14 cellular contexts compared by ENCODE assay signal in the genomic region with DNA sequence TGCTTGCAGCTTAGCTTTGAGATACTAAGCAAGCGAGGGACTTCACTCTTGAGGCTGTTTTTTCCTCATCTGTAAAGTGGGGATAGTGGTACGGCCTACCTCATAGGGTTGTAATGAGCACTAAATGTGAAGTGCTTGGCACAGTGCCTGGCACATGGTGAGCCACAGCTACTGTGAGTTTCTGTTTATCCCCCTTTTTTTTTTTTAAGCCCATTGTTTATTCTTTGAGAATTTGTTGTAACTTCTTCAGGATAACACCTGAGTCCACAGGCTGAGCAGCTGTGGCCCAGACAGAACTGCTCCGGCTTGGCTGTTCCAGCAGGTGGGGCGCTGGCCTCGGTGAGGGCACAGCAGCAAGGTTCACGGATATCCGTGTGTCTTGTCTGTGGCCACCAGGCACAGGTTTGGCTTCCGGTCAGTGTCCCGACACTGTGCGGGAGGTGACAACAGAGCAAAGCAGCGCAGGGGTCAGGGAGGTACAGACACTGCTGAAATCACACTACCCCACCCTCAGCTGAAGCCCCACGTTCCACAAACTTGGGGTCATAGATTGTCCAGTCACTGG. TPM values are rescaled to one million over a fixed set of nuclear protein-coding genes. Genes with fewer than 3 reads are reported as not detected.
DNase-seq lines count a peak whose midpoint lies in the region; ATAC-seq, FAIRE-seq and TF ChIP-seq lines count a peak whose summit lies in the region.
"Had no signal": no experiment of that assay in that cellular context is flagged by ENCODE, and none has a peak within 500 bp of the region (broad histone marks: within the 10 kb centered on the region; RNA-seq: fewer than 3 reads in every experiment).

No MANE protein-coding gene starts in this region.

- no peak for ATAC-seq in activated T-helper 17 cell treated with anti-CD3 and anti-CD28 coated beads, Interleukin-2, amount 50 U/mL, for 72 hours (replicated peaks)
- ATAC-seq in HepG2 = no peak; the same call in 2 of the 3 replicates

- H3K9me3 ChIP-seq in HepG2 (ENCODE audit: low read length) (no peaks in the 10 kb centered on the region), vagina (no peaks in the 10 kb centered on the region)
- H3K9me3 ChIP-seq: ovary had no signal

- intact Hi-C loops in HepG2 (cut with micrococcal nuclease; ENCODE audit: unreplicated experiment) (no loop called here), vagina (cut with DNase I) (no loop called here)

- H3K4me2 ChIP-seq in HepG2 (ENCODE audit: low read depth, low read length) = no peak overlapping the region

- peaks cover 28% of the 10 kb centered on the region for H3K4me1 ChIP-seq in HepG2 (ENCODE audit: insufficient read depth, low read length)
- peaks cover 1% of the 10 kb centered on the region for H3K4me1 ChIP-seq in vagina

- in situ Hi-C loops in HepG2 (cut with HindIII; ENCODE audit: extremely low pct_ligation_motif_present, low pct_unique_long_range_greater_than_20kb) = no loop called here

- H2AFZ ChIP-seq in HepG2 (ENCODE audit: low read length) = no peak overlapping the region

- DNase-seq in activated naive CD4-positive, alpha-beta T cell treated with anti-CD3 and anti-CD28 coated beads, Interleukin-2, amount 10 ng/mL, durations not matched to agents 7 days and 5 days = no peak
- DNase-seq in activated naive CD4-positive, alpha-beta T cell treated with Interleukin-2 at 50 U/mL for 16 hours = no peak
- DNase-seq in HepG2 (ENCODE audit: low spot score) = no peak
- DNase-seq in vagina (ENCODE audit: extremely low spot score in 2 of 2) = no peak
- no peak for DNase-seq in NCI-H69 (lab: John Stamatoyannopoulos, UW)
- DNase-seq in DMS79 treated with DMSO at 0.1 percent for 48 hours (lab: John Stamatoyannopoulos, UW) = no peak
- no peak for DNase-seq in NCI-H748 treated with DMSO at 0.1 percent for 48 hours (lab: John Stamatoyannopoulos, UW)
- DNase-seq: activated CD4-positive, CD25-positive, alpha-beta regulatory T cell treated with anti-CD3 and anti-CD28 coated beads, Interleukin-2, amount 50 U/mL, for 72 hours; activated effector memory CD4-positive, alpha-beta T cell treated with anti-CD3 and anti-CD28 coated beads, Interleukin-2, amount 50 U/mL, for 16 hours; cerebellar nuclear complex; mesenchymal stem cell had no signal

- H3K27ac Mint-ChIP-seq in activated naive CD4-positive, alpha-beta T cell treated with anti-CD3 and anti-CD28 coated beads, Interleukin-2, amount 10 ng/mL, durations not matched to agents 7 days and 5 days = peak overlapping the region; percentile 91
- peak overlapping the region; percentile 89 for H3K27ac Mint-ChIP-seq in activated T-helper 17 cell treated with anti-CD3 and anti-CD28 coated beads, Interleukin-2, amount 50 U/mL, for 72 hours

- peaks cover 30% of the 10 kb centered on the region for H4K20me1 ChIP-seq in HepG2 (ENCODE audit: insufficient read depth, low read length)

- H3K79me2 ChIP-seq in HepG2 (ENCODE audit: insufficient read depth, low read length) = peaks cover 24% of the 10 kb centered on the region

- POLR2A ChIA-PET in HepG2 (lab: Yijun Ruan, JAX) = interaction anchor here (0.7 to 3.8 kb wide), 3 partner anchors 10 to 164 kb away, joined by 3 to 15 read pairs (median 4); partner anchors contain the start of genes AEN, MRPL46 and MRPS11

- no peaks in the 10 kb centered on the region for H3K27me3 Mint-ChIP-seq in activated naive CD4-positive, alpha-beta T cell treated with anti-CD3 and anti-CD28 coated beads, Interleukin-2, amount 10 ng/mL, durations not matched to agents 7 days and 5 days
- H3K27me3 Mint-ChIP-seq in activated T-helper 17 cell treated with anti-CD3 and anti-CD28 coated beads, Interleukin-2, amount 50 U/mL, for 72 hours = no peaks in the 10 kb centered on the region

- whole genome bisulfite sequencing in HepG2 (ENCODE audit: low lambda C conversion rate) = 96% methylated on average over 9 of the region's 12 CpGs

- no peaks in the 10 kb centered on the region for H3K9me3 Mint-ChIP-seq in activated naive CD4-positive, alpha-beta T cell treated with anti-CD3 and anti-CD28 coated beads, Interleukin-2, amount 10 ng/mL, durations not matched to agents 7 days and 5 days
- H3K9me3 Mint-ChIP-seq in activated T-helper 17 cell treated with anti-CD3 and anti-CD28 coated beads, Interleukin-2, amount 50 U/mL, for 72 hours = no peaks in the 10 kb centered on the region

- no peak for TF ChIP-seq EP300 in HepG2 (IDR thresholded peaks at IDR 0.05; ENCODE audit: low read depth in 2 of 2, low read length in 2 of 2)
- no peak for TF ChIP-seq EP300 in HepG2 (CRISPR knock-in tag; IDR thresholded peaks at IDR 0.05; ENCODE audit: borderline replicate concordance)

- BruUV-seq in HepG2 (replicated peaks; lab: Mats Ljungman, UMichigan) = no TSS peak

- H3K9ac ChIP-seq in HepG2 (ENCODE audit: insufficient read depth, low read depth, low read length) = no peak overlapping the region

- TF ChIP-seq RAD21 in HepG2 (CRISPR knock-in tag; IDR thresholded peaks at IDR 0.05) = no peak

- H3K4me3 ChIP-seq in HepG2 (replicated peaks in 1 of 3; ENCODE audit: insufficient read depth in 1 of 3, low read depth in 2 of 3, low read length in 3 of 3) = no peak overlapping the region
- H3K4me3 ChIP-seq in vagina = no peak overlapping the region
- H3K4me3 ChIP-seq: ovary had no signal

- TF ChIP-seq CTCF in HepG2 (CRISPR knock-in tag; IDR thresholded peaks at IDR 0.05) (no peak), vagina (IDR thresholded peaks at IDR 0.05) (no peak)

- CTCF ChIA-PET in activated naive CD4-positive, alpha-beta T cell treated with anti-CD3 and anti-CD28 coated beads, Interleukin-2, amount 10 ng/mL, durations not matched to agents 7 days and 5 days (lab: Charles Lee) = interaction anchor here (1.0 to 1.6 kb wide), 2 partner anchors 18 to 32 kb away, joined by 3 read pairs; no protein-coding TSS in a partner anchor
- CTCF ChIA-PET in HepG2 (lab: Yijun Ruan, JAX; ENCODE audit: low intra/inter-chr PET ratio, low total read pairs) = no interaction called here

- H3K4me1 Mint-ChIP-seq in activated naive CD4-positive, alpha-beta T cell treated with anti-CD3 and anti-CD28 coated beads, Interleukin-2, amount 10 ng/mL, durations not matched to agents 7 days and 5 days = peaks cover 96% of the 10 kb centered on the region
- H3K4me1 Mint-ChIP-seq in activated T-helper 17 cell treated with anti-CD3 and anti-CD28 coated beads, Interleukin-2, amount 50 U/mL, for 72 hours = peaks cover 44% of the 10 kb centered on the region

- no peak overlapping the region for H3K4me3 Mint-ChIP-seq in activated naive CD4-positive, alpha-beta T cell treated with anti-CD3 and anti-CD28 coated beads, Interleukin-2, amount 10 ng/mL, durations not matched to agents 7 days and 5 days
- H3K4me3 Mint-ChIP-seq in activated T-helper 17 cell treated with anti-CD3 and anti-CD28 coated beads, Interleukin-2, amount 50 U/mL, for 72 hours = peak overlapping the region; percentile 71

- TF ChIP-seq POLR2A in HepG2 (IDR thresholded peaks at IDR 0.05; ENCODE audit: insufficient read depth in 1 of 2, low read depth in 2 of 2, low read length in 2 of 2) = no peak
- TF ChIP-seq POLR2A in vagina (IDR thresholded peaks at IDR 0.05) = no peak

- H3K27ac ChIP-seq in HepG2 (ENCODE audit: extremely low read length, insufficient read depth, low read length) = no peak overlapping the region
- peak overlapping the region; percentile 11 for H3K27ac ChIP-seq in vagina
- H3K27ac ChIP-seq: ovary had no signal

- no peak for FAIRE-seq in HepG2 (lab: Jason Lieb, UNC)
- FAIRE-seq: G401.6 had no signal

- peaks cover 80% of the 10 kb centered on the region for H3K36me3 Mint-ChIP-seq in activated naive CD4-positive, alpha-beta T cell treated with anti-CD3 and anti-CD28 coated beads, Interleukin-2, amount 10 ng/mL, durations not matched to agents 7 days and 5 days
- peaks cover 100% of the 10 kb centered on the region for H3K36me3 Mint-ChIP-seq in activated T-helper 17 cell treated with anti-CD3 and anti-CD28 coated beads, Interleukin-2, amount 50 U/mL, for 72 hours (ENCODE audit: low read depth)

- H3K36me3 ChIP-seq in HepG2 (replicated peaks in 1 of 2; ENCODE audit: control insufficient read depth in 1 of 2, insufficient read depth in 2 of 2, low read length in 2 of 2) (peaks cover 38 to 64% of the 10 kb centered on the region in 2 experiments), vagina (peaks cover 0 to 54% of the 10 kb centered on the region in 2 donors)
- H3K36me3 ChIP-seq: ovary had no signal

- H3K27me3 ChIP-seq in HepG2 (ENCODE audit: control insufficient read depth in 1 of 2, insufficient read depth in 2 of 2, low read length in 2 of 2) (no peaks in the 10 kb centered on the region), vagina (no peaks in the 10 kb centered on the region)
- H3K27me3 ChIP-seq: ovary had no signal

RNA-seq across cellular contexts. Expression of gene ISG20, which starts 7.3 kb away (rescaled TPM):
- total RNA-seq in activated T-helper 17 cell treated with anti-CD3 and anti-CD28 coated beads, Interleukin-2, amount 50 U/mL, for 72 hours = 10 to 100 TPM; 34.9 to 89.7 TPM
- 6.3 and 10.5 TPM in 2 replicates for total RNA-seq in HepG2 (2016; rRNA removed; fragmentation: Illumina TruSeq; extraction: Trizol)
- 2.6 and 5.4 TPM in 2 replicates for total RNA-seq in HepG2 (2016; cell fraction: cytosol; rRNA removed; fragmentation: Illumina TruSeq; extraction: Trizol; ENCODE audit: low read depth)
- total RNA-seq in HepG2 (2016; cell fraction: insoluble cytoplasmic fraction; rRNA removed; fragmentation: Illumina TruSeq; extraction: Trizol) = 6.8 and 9.8 TPM in 2 replicates
- 4.6 and 7.7 TPM in 2 replicates for total RNA-seq in HepG2 (2016; cell fraction: membrane; rRNA removed; fragmentation: Illumina TruSeq; extraction: Trizol)
- total RNA-seq in HepG2 (2016; cell fraction: nucleus; rRNA removed; fragmentation: Illumina TruSeq; extraction: Trizol) = 2.0 and 3.7 TPM in 2 replicates
- 31.5 and 50.8 TPM in 2 replicates for polyA plus RNA-seq in HepG2 (2011; rRNA removed)
- 31.2 and 32.1 TPM in 2 replicates for polyA plus RNA-seq in HepG2 (2011; cell fraction: cytosol; rRNA removed)
- 14.5 and 18.2 TPM in 2 replicates for polyA plus RNA-seq in HepG2 (2011; cell fraction: nucleus; rRNA removed)
- polyA plus RNA-seq in HepG2 (2012) = 11.6 and 19.0 TPM in 2 replicates
- polyA plus RNA-seq in HepG2 (2016; cell fraction: cytosol; fragmentation: Illumina TruSeq; extraction: Trizol; ENCODE audit: low read depth) = 6.6 and 8.5 TPM in 2 replicates
- 9.0 and 9.8 TPM in 2 replicates for polyA plus RNA-seq in HepG2 (2016; cell fraction: insoluble cytoplasmic fraction; fragmentation: Illumina TruSeq; extraction: Trizol; ENCODE audit: low read depth)
- 5.9 and 6.2 TPM in 2 replicates for polyA plus RNA-seq in HepG2 (2016; cell fraction: membrane; fragmentation: Illumina TruSeq; extraction: Trizol; ENCODE audit: low read depth)
- 5.4 and 6.8 TPM in 2 replicates for polyA plus RNA-seq in HepG2 (2016; cell fraction: nucleus; fragmentation: Illumina TruSeq; extraction: Trizol; ENCODE audit: insufficient read depth, low read depth)
- polyA minus RNA-seq in HepG2 (2011; rRNA and poly(A)+ RNA removed; ENCODE audit: low replicate concordance) = 3.8 and 11.4 TPM in 2 replicates
- 5.5 and 6.9 TPM in 2 replicates for polyA minus RNA-seq in HepG2 (2011; cell fraction: cytosol; rRNA and poly(A)+ RNA removed)
- polyA minus RNA-seq in HepG2 (2011; cell fraction: nucleus; rRNA and poly(A)+ RNA removed) = 8.8 and 9.0 TPM in 2 replicates
- 15.7 TPM for total RNA-seq in vagina

RNA-seq across cellular contexts. Expression of gene AEN, which starts 10.4 kb away (rescaled TPM):
- 10 to 100 TPM; 43.6 to 53.8 TPM for total RNA-seq in activated T-helper 17 cell treated with anti-CD3 and anti-CD28 coated beads, Interleukin-2, amount 50 U/mL, for 72 hours
- total RNA-seq in HepG2 (2016; rRNA removed; fragmentation: Illumina TruSeq; extraction: Trizol) = 115 and 118 TPM in 2 replicates
- 24.6 and 27.1 TPM in 2 replicates for total RNA-seq in HepG2 (2016; cell fraction: cytosol; rRNA removed; fragmentation: Illumina TruSeq; extraction: Trizol; ENCODE audit: low read depth)
- 110 and 117 TPM in 2 replicates for total RNA-seq in HepG2 (2016; cell fraction: insoluble cytoplasmic fraction; rRNA removed; fragmentation: Illumina TruSeq; extraction: Trizol)
- 71.0 and 75.9 TPM in 2 replicates for total RNA-seq in HepG2 (2016; cell fraction: membrane; rRNA removed; fragmentation: Illumina TruSeq; extraction: Trizol)
- 82.3 and 94.1 TPM in 2 replicates for total RNA-seq in HepG2 (2016; cell fraction: nucleus; rRNA removed; fragmentation: Illumina TruSeq; extraction: Trizol)
- 51.3 and 55.2 TPM in 2 replicates for polyA plus RNA-seq in HepG2 (2011; rRNA removed)
- 39.7 and 48.8 TPM in 2 replicates for polyA plus RNA-seq in HepG2 (2011; cell fraction: cytosol; rRNA removed)
- polyA plus RNA-seq in HepG2 (2011; cell fraction: nucleus; rRNA removed) = 115 and 142 TPM in 2 replicates
- 26.8 and 40.4 TPM in 2 replicates for polyA plus RNA-seq in HepG2 (2012)
- 11.0 and 11.5 TPM in 2 replicates for polyA plus RNA-seq in HepG2 (2016; cell fraction: cytosol; fragmentation: Illumina TruSeq; extraction: Trizol; ENCODE audit: low read depth)
- 70.1 and 79.0 TPM in 2 replicates for polyA plus RNA-seq in HepG2 (2016; cell fraction: insoluble cytoplasmic fraction; fragmentation: Illumina TruSeq; extraction: Trizol; ENCODE audit: low read depth)
- 28.4 and 28.6 TPM in 2 replicates for polyA plus RNA-seq in HepG2 (2016; cell fraction: membrane; fragmentation: Illumina TruSeq; extraction: Trizol; ENCODE audit: low read depth)
- polyA plus RNA-seq in HepG2 (2016; cell fraction: nucleus; fragmentation: Illumina TruSeq; extraction: Trizol; ENCODE audit: insufficient read depth, low read depth) = 90.9 and 95.3 TPM in 2 replicates
- polyA minus RNA-seq in HepG2 (2011; rRNA and poly(A)+ RNA removed; ENCODE audit: low replicate concordance) = 70.6 and 173 TPM in 2 replicates
- 44.6 and 50.4 TPM in 2 replicates for polyA minus RNA-seq in HepG2 (2011; cell fraction: cytosol; rRNA and poly(A)+ RNA removed)
- polyA minus RNA-seq in HepG2 (2011; cell fraction: nucleus; rRNA and poly(A)+ RNA removed) = 117 and 130 TPM in 2 replicates
- 18.4 TPM for total RNA-seq in vagina
